3 cellular contexts compared by ENCODE assay signal in the genomic region with DNA sequence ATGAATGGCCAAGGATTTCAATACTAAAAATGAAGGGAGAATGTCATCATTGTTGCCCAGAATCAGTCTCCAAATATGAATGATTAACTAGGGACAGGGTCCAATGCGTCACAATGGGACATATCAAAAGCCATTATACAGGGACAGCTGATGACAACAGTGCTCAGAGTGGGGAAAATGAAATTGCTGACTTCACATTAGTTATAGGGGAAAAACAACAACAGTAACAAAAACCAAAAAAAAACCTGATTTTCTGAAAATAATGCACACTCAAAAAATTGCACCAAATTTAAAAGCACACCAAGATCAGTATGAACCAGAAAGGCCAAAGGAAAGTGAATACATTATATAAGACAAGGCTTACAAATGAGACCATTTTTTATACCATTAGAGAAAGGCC.
TF ChIP-seq lines count a peak whose summit lies in the region.

No MANE protein-coding gene starts in this region.

TF ChIP-seq in IMR-90, 13 proteins besides CTCF, POLR2A, EP300 and RAD21:
- TF ChIP-seq CHD1 (IDR thresholded peaks at IDR 0.05; ENCODE audit: low read depth, low read length) (no peak), MAFK (IDR thresholded peaks at IDR 0.05; ENCODE audit: low read depth, low read length) (peak; percentile 50)

TF ChIP-seq in K562, 482 proteins besides CTCF, POLR2A, EP300 and RAD21:
- TF ChIP-seq, protein P1, sequence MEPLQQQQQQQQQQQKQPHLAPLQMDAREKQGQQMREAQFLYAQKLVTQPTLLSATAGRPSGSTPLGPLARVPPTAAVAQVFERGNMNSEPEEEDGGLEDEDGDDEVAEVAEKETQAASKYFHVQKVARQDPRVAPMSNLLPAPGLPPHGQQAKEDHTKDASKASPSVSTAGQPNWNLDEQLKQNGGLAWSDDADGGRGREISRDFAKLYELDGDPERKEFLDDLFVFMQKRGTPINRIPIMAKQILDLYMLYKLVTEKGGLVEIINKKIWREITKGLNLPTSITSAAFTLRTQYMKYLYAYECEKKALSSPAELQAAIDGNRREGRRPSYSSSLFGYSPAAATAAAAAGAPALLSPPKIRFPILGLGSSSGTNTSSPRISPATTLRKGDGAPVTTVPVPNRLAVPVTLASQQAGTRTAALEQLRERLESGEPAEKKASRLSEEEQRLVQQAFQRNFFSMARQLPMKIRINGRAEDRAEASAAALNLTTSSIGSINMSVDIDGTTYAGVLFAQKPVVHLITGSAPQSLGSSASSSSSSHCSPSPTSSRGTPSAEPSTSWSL (CRISPR knock-in tag; IDR thresholded peaks at IDR 0.05; ENCODE audit: borderline replicate concordance): no peak
- TF ChIP-seq C11orf30 (IDR thresholded peaks at IDR 0.05; ENCODE audit: low read depth): peak; percentile 29; the same call in 1 of the 2 replicates
- TF ChIP-seq MEF2D (tag; conservative IDR thresholded peaks at IDR 0.05; ENCODE audit: low read depth): no peak
- TF ChIP-seq CBX3 (IDR thresholded peaks at IDR 0.05; ENCODE audit: borderline replicate concordance in 1 of 2, low read length in 2 of 2): no peak
- TF ChIP-seq ZNF316 (IDR thresholded peaks at IDR 0.05): peak; percentile 62

TF ChIP-seq in HepG2, 621 proteins besides CTCF, POLR2A, EP300 and RAD21:
- TF ChIP-seq, protein P2, sequence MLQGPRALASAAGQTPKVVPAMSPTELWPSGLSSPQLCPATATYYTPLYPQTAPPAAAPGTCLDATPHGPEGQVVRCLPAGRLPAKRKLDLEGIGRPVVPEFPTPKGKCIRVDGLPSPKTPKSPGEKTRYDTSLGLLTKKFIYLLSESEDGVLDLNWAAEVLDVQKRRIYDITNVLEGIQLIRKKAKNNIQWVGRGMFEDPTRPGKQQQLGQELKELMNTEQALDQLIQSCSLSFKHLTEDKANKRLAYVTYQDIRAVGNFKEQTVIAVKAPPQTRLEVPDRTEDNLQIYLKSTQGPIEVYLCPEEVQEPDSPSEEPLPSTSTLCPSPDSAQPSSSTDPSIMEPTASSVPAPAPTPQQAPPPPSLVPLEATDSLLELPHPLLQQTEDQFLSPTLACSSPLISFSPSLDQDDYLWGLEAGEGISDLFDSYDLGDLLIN (CRISPR knock-in tag; IDR thresholded peaks at IDR 0.05; ENCODE audit: borderline replicate concordance): no peak
- TF ChIP-seq, protein P3, sequence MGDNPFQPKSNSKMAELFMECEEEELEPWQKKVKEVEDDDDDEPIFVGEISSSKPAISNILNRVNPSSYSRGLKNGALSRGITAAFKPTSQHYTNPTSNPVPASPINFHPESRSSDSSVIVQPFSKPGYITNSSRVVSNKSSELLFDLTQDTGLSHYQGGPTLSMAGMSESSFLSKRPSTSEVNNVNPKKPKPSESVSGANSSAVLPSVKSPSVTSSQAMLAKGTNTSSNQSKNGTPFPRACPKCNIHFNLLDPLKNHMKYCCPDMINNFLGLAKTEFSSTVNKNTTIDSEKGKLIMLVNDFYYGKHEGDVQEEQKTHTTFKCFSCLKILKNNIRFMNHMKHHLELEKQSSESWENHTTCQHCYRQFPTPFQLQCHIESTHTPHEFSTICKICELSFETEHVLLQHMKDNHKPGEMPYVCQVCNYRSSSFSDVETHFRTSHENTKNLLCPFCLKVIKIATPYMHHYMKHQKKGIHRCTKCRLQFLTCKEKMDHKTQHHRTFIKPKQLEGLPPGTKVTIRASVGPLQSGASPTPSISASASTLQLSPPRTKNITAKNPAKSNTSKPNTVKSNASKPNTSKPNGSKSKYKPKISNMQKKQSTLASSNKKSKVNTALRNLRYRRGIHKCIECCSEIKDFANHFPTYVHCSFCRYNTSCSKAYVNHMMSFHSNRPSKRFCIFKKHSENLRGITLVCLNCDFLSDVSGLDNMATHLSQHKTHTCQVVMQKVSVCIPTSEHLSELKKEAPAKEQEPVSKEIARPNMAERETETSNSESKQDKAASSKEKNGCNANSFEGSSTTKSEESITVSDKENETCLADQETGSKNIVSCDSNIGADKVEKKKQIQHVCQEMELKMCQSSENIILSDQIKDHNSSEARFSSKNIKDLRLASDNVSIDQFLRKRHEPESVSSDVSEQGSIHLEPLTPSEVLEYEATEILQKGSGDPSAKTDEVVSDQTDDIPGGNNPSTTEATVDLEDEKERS (CRISPR knock-in tag; IDR thresholded peaks at IDR 0.05): no peak
- TF ChIP-seq ZFP82 (CRISPR knock-in tag; IDR thresholded peaks at IDR 0.05; ENCODE audit: borderline replicate concordance) (no peak), RBFOX2 (IDR thresholded peaks at IDR 0.05; ENCODE audit: low read depth, low read length) (no peak), MAFK (conservative IDR thresholded peaks at IDR 0.05 in 1 of 2, IDR thresholded peaks at IDR 0.05 in 1 of 2; ENCODE audit: low read length in 2 of 2) (peak; percentile 24 to 72; a peak in 3 of 4 replicates), SP2 (CRISPR knock-in tag; IDR thresholded peaks at IDR 0.05) (no peak), SYNCRIP (IDR thresholded peaks at IDR 0.05; ENCODE audit: insufficient read depth, low read depth, low read length) (no peak), MAFF (IDR thresholded peaks at IDR 0.05; ENCODE audit: low read depth, low read length) (peak; percentile 57; the same call in 1 of the 2 replicates), CBX1 (IDR thresholded peaks at IDR 0.05; ENCODE audit: low read depth) (no peak), DMAP1 (CRISPR knock-in tag; IDR thresholded peaks at IDR 0.05) (no peak)
